Comparison of ENCODE assay signal across 1 cellular context in genomic region chr11:112440518-112440917, GRCh38.
TF ChIP-seq lines count a peak whose summit lies in the region.

No MANE protein-coding gene starts in this region.

TF ChIP-seq in H1, 55 proteins besides CTCF, POLR2A, EP300 and RAD21 (continued from another document):
- no peak for TF ChIP-seq ATF2 (IDR thresholded peaks at IDR 0.05; ENCODE audit: low read length)
TF ChIP-seq in H1: peak in this region for 2.
